ENCODE assay signal across 17 cellular contexts in the genomic region with DNA sequence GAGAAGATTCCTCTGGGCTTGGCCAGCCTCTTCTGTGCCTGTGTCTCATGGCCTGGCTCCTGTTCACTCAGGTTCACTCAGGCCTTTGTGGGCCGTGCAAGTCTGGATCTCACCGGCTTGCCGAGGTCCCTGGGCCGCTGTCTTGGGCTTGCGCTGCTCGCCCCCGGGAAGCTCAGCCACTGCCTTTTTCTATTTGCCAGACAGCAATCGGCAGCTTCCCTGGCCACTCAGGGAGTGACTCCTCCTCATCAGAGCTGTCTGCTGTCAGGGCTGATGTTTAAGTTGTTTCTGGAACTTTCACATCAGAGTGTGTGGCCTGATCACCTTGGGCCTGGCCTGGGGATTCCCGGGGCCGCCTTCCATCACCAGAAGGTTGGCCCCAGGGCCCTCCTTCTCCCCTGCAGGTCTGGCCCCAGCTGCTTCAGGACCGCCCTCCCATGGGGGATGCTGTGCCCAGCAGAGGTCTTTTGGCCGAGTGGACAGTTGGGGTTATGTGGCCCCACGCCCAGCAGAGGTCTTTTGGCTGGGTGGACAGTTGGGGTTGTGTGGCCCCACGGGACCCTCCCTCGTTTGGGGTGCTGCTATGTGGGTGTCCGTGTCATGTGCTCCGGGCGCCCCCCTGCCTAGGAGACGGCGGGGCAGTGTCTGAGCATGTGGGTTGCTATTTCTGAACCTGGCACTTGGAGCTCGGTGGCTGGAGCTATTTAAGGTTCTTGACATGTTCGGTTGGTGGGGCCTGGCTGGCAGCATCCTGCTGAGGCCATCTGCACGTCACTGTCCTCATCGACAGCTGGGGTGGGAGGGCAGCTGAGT. TPM values are rescaled to one million over a fixed set of nuclear protein-coding genes. Genes with fewer than 3 reads are reported as not detected.
DNase-seq lines count a peak whose midpoint lies in the region; ATAC-seq and TF ChIP-seq lines count a peak whose summit lies in the region.
"Had no signal": no experiment of that assay in that cellular context is flagged by ENCODE, and none has a peak within 500 bp of the region (broad histone marks: within the 10 kb centered on the region; RNA-seq: fewer than 3 reads in every experiment).

No MANE protein-coding gene starts in this region.

- TF ChIP-seq CTCF in OCI-LY1 (IDR thresholded peaks at IDR 0.05; ENCODE audit: low read length) (no peak), endodermal cell (conservative IDR thresholded peaks at IDR 0.05) (no peak), lower lobe of right lung (IDR thresholded peaks at IDR 0.05) (no peak), stomach (IDR thresholded peaks at IDR 0.05) (no peak)

- no peak for TF ChIP-seq POLR2A in stomach (IDR thresholded peaks at IDR 0.05)

- intact Hi-C loops in lower lobe of right lung (cut with DNase I) (no loop called here), stomach (cut with DNase I; ENCODE audit: low total_unique reads) (loop anchor here (5.0 kb wide), 1 partner anchor 175 kb away; no protein-coding TSS in a partner anchor)

- no peak for DNase-seq in endodermal cell
- peak; percentile 37 for DNase-seq in lower lobe of right lung
- DNase-seq in stomach: no peak
- DNase-seq in activated gamma-delta T cell treated with Interleukin-2 at 50 U/mL for 16 hours: no peak
- no peak for DNase-seq in activated naive CD8-positive, alpha-beta T cell treated with anti-CD3 and anti-CD28 coated beads, Interleukin-2, amount 50 U/mL, for 24 hours
- DNase-seq in hepatic stellate cell (ENCODE audit: low spot score): no peak
- DNase-seq: activated CD8-positive, alpha-beta memory T cell treated with anti-CD3 and anti-CD28 coated beads, Interleukin-2, amount 50 U/mL, for 4 hours; AML-193; Calu3; NCI-H2081 treated with DMSO at 0.1 percent for 48 hours; NCI-H526 treated with DMSO at 0.1 percent for 48 hours; nephron progenitor cell; PC-9; T1000 had no signal

- H3K27ac ChIP-seq in OCI-LY1 (ENCODE audit: low read depth, low read length, poor library complexity, severe bottlenecking) (peak overlapping the region; percentile 48), endodermal cell (ENCODE audit: low read depth, low read length) (no peak overlapping the region), lower lobe of right lung (no peak overlapping the region), stomach (peak overlapping the region in 3 of 5 donors; percentile 31 to 82 (median 33))
- H3K27ac ChIP-seq: PC-9 had no signal

- no peaks in the 10 kb centered on the region for H3K9me3 ChIP-seq in OCI-LY1 (ENCODE audit: low read length)
- H3K9me3 ChIP-seq in endodermal cell (ENCODE audit: control insufficient read depth, low read length): no peaks in the 10 kb centered on the region
- H3K9me3 ChIP-seq in lower lobe of right lung: no peaks in the 10 kb centered on the region
- no peaks in the 10 kb centered on the region for H3K9me3 ChIP-seq in stomach

- no peak overlapping the region for H2AFZ ChIP-seq in OCI-LY1 (ENCODE audit: low read length)
- H2AFZ ChIP-seq: PC-9 had no signal

- peaks cover 24% of the 10 kb centered on the region for H3K4me1 ChIP-seq in OCI-LY1 (ENCODE audit: insufficient read depth, low read length, severe bottlenecking)
- no peaks in the 10 kb centered on the region for H3K4me1 ChIP-seq in endodermal cell (ENCODE audit: control insufficient read depth, insufficient read depth, low read length)
- H3K4me1 ChIP-seq in lower lobe of right lung: peaks cover 12% of the 10 kb centered on the region
- H3K4me1 ChIP-seq in stomach: peaks cover 3 to 41% (median 25%) of the 10 kb centered on the region in 4 donors

- H3K4me3 Mint-ChIP-seq in endodermal cell: no peak overlapping the region
- no peak overlapping the region for H3K4me3 Mint-ChIP-seq in activated naive CD8-positive, alpha-beta T cell treated with anti-CD3 and anti-CD28 coated beads, Interleukin-2, amount 50 U/mL, for 24 hours
- H3K4me3 Mint-ChIP-seq: dendritic cell treated with granulocyte-macrophage colony-stimulating factor and Interleukin-4, amounts not matched to agents 40 ng/mL and 50 ng/mL, for 4 days; nephron progenitor cell had no signal

- ATAC-seq in lower lobe of right lung: no peak
- ATAC-seq in activated naive CD8-positive, alpha-beta T cell treated with anti-CD3 and anti-CD28 coated beads, Interleukin-2, amount 50 U/mL, for 24 hours: no peak

- H3K9me2 ChIP-seq in OCI-LY1 (ENCODE audit: low read depth, low read length): no peaks in the 10 kb centered on the region

- H3K36me3 ChIP-seq in OCI-LY1 (ENCODE audit: insufficient read depth, low read length): peaks cover 61% of the 10 kb centered on the region
- peaks cover 13% of the 10 kb centered on the region for H3K36me3 ChIP-seq in endodermal cell (ENCODE audit: control insufficient read depth, insufficient read depth, low read length)
- H3K36me3 ChIP-seq in lower lobe of right lung: peaks cover 22% of the 10 kb centered on the region
- peaks cover 5 to 71% (median 57%) of the 10 kb centered on the region in 4 donors for H3K36me3 ChIP-seq in stomach

- no peaks in the 10 kb centered on the region for H3K79me2 ChIP-seq in OCI-LY1 (ENCODE audit: insufficient read depth, low read length)

- TF ChIP-seq EP300 in stomach (IDR thresholded peaks at IDR 0.05): no peak

- H4K20me1 ChIP-seq in OCI-LY1 (ENCODE audit: insufficient read depth, low read length): no peaks in the 10 kb centered on the region

- no peaks in the 10 kb centered on the region for H3K27me3 ChIP-seq in OCI-LY1 (ENCODE audit: insufficient read depth, low read length)
- no peaks in the 10 kb centered on the region for H3K27me3 ChIP-seq in endodermal cell (ENCODE audit: control insufficient read depth, insufficient read depth, low read length, poor library complexity, severe bottlenecking)
- H3K27me3 ChIP-seq in lower lobe of right lung (ENCODE audit: low read depth): no peaks in the 10 kb centered on the region
- H3K27me3 ChIP-seq in stomach: no peaks in the 10 kb centered on the region

- H3K4me2 ChIP-seq in OCI-LY1 (ENCODE audit: low read length): peak overlapping the region; percentile 34; the same call in 1 of the 2 replicates
- H3K4me2 ChIP-seq: PC-9 had no signal

- H3K4me3 ChIP-seq in OCI-LY1 (ENCODE audit: low read depth, low read length, poor library complexity, severe bottlenecking) (no peak overlapping the region), endodermal cell (ENCODE audit: low read length) (no peak overlapping the region), lower lobe of right lung (no peak overlapping the region), stomach (no peak overlapping the region)
- H3K4me3 ChIP-seq: PC-9 had no signal

- no peaks in the 10 kb centered on the region for H3F3A ChIP-seq in OCI-LY1 (ENCODE audit: insufficient read depth, low read length)

- H3K27ac Mint-ChIP-seq in endodermal cell: peak overlapping the region; percentile 70
- no peak overlapping the region for H3K27ac Mint-ChIP-seq in activated naive CD8-positive, alpha-beta T cell treated with anti-CD3 and anti-CD28 coated beads, Interleukin-2, amount 50 U/mL, for 24 hours
- H3K27ac Mint-ChIP-seq: dendritic cell treated with granulocyte-macrophage colony-stimulating factor and Interleukin-4, amounts not matched to agents 40 ng/mL and 50 ng/mL, for 4 days; IgD-negative memory B cell; nephron progenitor cell had no signal

- H3K27me3 Mint-ChIP-seq in endodermal cell (ENCODE audit: insufficient read depth): no peaks in the 10 kb centered on the region
- H3K27me3 Mint-ChIP-seq in activated naive CD8-positive, alpha-beta T cell treated with anti-CD3 and anti-CD28 coated beads, Interleukin-2, amount 50 U/mL, for 24 hours: no peaks in the 10 kb centered on the region
- H3K27me3 Mint-ChIP-seq: dendritic cell treated with granulocyte-macrophage colony-stimulating factor and Interleukin-4, amounts not matched to agents 40 ng/mL and 50 ng/mL, for 4 days; IgD-negative memory B cell had no signal

- 88 to 99% methylated on average over 7 to 24 of the region's 24 CpGs for WGBS in endodermal cell (ENCODE audit: insufficient coverage in 1 of 2, insufficient read length in 1 of 2), 2 experiments
- WGBS in stomach, 5 donors: 85 to 93% (median 89%) methylated on average over 14 to 24 of the region's 24 CpGs

- H3K9ac ChIP-seq in OCI-LY1 (ENCODE audit: low read length): peak overlapping the region; percentile 8; the same call in 1 of the 2 replicates
- no peak overlapping the region for H3K9ac ChIP-seq in endodermal cell (ENCODE audit: extremely low read depth, low read length, poor library complexity, severe bottlenecking)

- no peaks in the 10 kb centered on the region for H3K4me1 Mint-ChIP-seq in endodermal cell
- H3K4me1 Mint-ChIP-seq in activated naive CD8-positive, alpha-beta T cell treated with anti-CD3 and anti-CD28 coated beads, Interleukin-2, amount 50 U/mL, for 24 hours: peaks cover 4% of the 10 kb centered on the region

- H3K36me3 Mint-ChIP-seq in endodermal cell (ENCODE audit: low read depth): peaks cover 15% of the 10 kb centered on the region
- H3K36me3 Mint-ChIP-seq in activated naive CD8-positive, alpha-beta T cell treated with anti-CD3 and anti-CD28 coated beads, Interleukin-2, amount 50 U/mL, for 24 hours (ENCODE audit: low read depth): peaks cover 19% of the 10 kb centered on the region
- H3K36me3 Mint-ChIP-seq: IgD-negative memory B cell had no signal

- H3K9me3 Mint-ChIP-seq in endodermal cell: no peaks in the 10 kb centered on the region
- no peaks in the 10 kb centered on the region for H3K9me3 Mint-ChIP-seq in activated naive CD8-positive, alpha-beta T cell treated with anti-CD3 and anti-CD28 coated beads, Interleukin-2, amount 50 U/mL, for 24 hours
- H3K9me3 Mint-ChIP-seq: dendritic cell treated with granulocyte-macrophage colony-stimulating factor and Interleukin-4, amounts not matched to agents 40 ng/mL and 50 ng/mL, for 4 days; IgD-negative memory B cell; nephron progenitor cell had no signal

RNA-seq across cellular contexts. Expression of a gene that starts 12.5 kb away (rescaled TPM):
- total RNA-seq in endodermal cell: 10 to 100 TPM; 38.0 to 48.9 TPM
- 27.9 TPM for polyA plus RNA-seq in endodermal cell (2013, experiment 1 of 2)
- polyA plus RNA-seq in endodermal cell (2013, experiment 2 of 2): 24.0 TPM
- total RNA-seq in lower lobe of right lung: 15.7 TPM
- 10 to 100 TPM in 3 of 5 donors, 1 to 10 TPM in 2; 5.4 to 83.4 (median 13.4) TPM for total RNA-seq in stomach
- polyA plus RNA-seq in stomach: 10 to 100 TPM; 19.9 to 37.0 (median 24.4) TPM

RNA-seq across cellular contexts. Expression of a gene that starts 31.6 kb away (rescaled TPM):
- 1 to 10 TPM; 1.6 to 2.3 TPM for total RNA-seq in endodermal cell
- polyA plus RNA-seq in endodermal cell (2013, experiment 1 of 2): 0.36 TPM
- polyA plus RNA-seq in endodermal cell (2013, experiment 2 of 2): 0.54 TPM
- total RNA-seq in lower lobe of right lung: 468 TPM
- total RNA-seq in stomach: 10 to 100 TPM in 3 of 5 donors, 1 to 10 TPM in 2; 3.5 to 72.2 (median 14.2) TPM
- 10 to 100 TPM in 2 of 3 donors, 1 to 10 TPM in 1; 6.7 to 25.3 (median 24.1) TPM for polyA plus RNA-seq in stomach

Comparison
In these comparisons a context has a peak if more than half of its experiments do, and no peak if none do; other contexts are left out.
1. H3K27ac ChIP-seq: peak in OCI-LY1 (single experiment) and stomach (3 of 5); none in endodermal cell (single experiment) and lower lobe of right lung (single experiment).